9 cellular contexts compared by ENCODE assay signal in the genomic region with DNA sequence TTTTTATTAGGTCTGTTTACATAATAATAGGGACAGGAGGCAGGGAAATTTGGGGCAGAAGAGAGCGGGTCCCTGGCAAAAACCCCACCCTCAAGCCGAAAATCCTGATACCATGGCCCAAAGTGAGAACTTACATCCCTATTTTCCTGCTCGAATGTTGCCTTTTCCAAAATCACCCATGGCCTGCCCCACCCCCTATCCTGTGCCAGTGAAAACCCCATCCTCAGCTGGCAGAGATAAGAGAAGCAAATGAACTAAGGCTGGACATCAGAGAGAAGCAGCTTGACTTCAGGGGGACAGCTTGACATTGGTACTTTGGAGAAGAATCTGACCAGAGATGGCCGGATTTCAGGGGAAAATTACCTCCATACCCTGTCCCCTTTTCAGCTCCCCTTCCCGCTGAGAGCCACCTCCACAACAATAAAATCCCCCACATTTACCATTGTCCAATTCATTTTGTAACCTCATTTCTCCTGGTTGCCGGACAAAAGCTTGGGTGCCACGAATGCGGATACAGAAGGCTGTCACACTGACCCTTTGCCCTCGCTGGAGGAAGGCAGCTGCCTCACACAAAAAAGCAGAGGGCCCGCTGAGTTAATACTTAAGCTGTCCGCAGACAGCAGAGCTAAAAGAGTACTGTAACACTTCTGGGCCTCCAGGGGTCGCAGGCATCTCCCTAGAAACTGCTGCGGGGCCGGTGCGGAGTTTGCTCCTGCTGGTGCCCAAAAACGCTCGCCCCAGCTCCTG.
DNase-seq lines count a peak whose midpoint lies in the region; ATAC-seq and TF ChIP-seq lines count a peak whose summit lies in the region.
"Had no signal": no experiment of that assay in that cellular context is flagged by ENCODE, and none has a peak within 500 bp of the region (broad histone marks: within the 10 kb centered on the region; RNA-seq: fewer than 3 reads in every experiment).

No MANE protein-coding gene starts in this region.

- no peaks in the 10 kb centered on the region for H3K36me3 ChIP-seq in gastroesophageal sphincter

- H3K27me3 ChIP-seq in gastroesophageal sphincter = peaks cover 5% of the 10 kb centered on the region

- peaks cover 0 to 5% (median 0%) of the 10 kb centered on the region in 3 donors for H3K4me1 ChIP-seq in gastroesophageal sphincter

- DNase-seq in SIG-M5 treated with dmso at 0.1 percent for 504 hours (lab: John Stamatoyannopoulos, UW; ENCODE audit: unreplicated experiment) (peak; percentile 7), SIG-M5 (lab: John Stamatoyannopoulos, UW) (no peak), OCI-M1 (lab: John Stamatoyannopoulos, UW) (peak; percentile 54), fibroblast of pulmonary artery (ENCODE audit: low read depth) (peak; percentile 71), progenitor cell of endocrine pancreas (ENCODE audit: low spot score, unreplicated experiment) (peak; percentile 60), GF-D8 (lab: John Stamatoyannopoulos, UW) (no peak)

- peaks cover 2% of the 10 kb centered on the region for H3K36me3 Mint-ChIP-seq in progenitor cell of endocrine pancreas (ENCODE audit: insufficient read depth)

- H3K27ac Mint-ChIP-seq in progenitor cell of endocrine pancreas = peak overlapping the region; percentile 93

- no peak for TF ChIP-seq EP300 in gastroesophageal sphincter (IDR thresholded peaks at IDR 0.05)

- no peak overlapping the region for H3K27ac ChIP-seq in gastroesophageal sphincter
- H3K27ac ChIP-seq: skin epidermis had no signal

- peak; percentile 73 for TF ChIP-seq CTCF in fibroblast of pulmonary artery (IDR thresholded peaks at IDR 0.05; ENCODE audit: low read length, missing control alignments)
- peak; percentile 83 for TF ChIP-seq CTCF in progenitor cell of endocrine pancreas (IDR thresholded peaks at IDR 0.05; ENCODE audit: unreplicated experiment)
- peak in 1 of 4 experiments; percentile 47 for TF ChIP-seq CTCF in gastroesophageal sphincter (IDR thresholded peaks at IDR 0.05)

- peaks cover 8% of the 10 kb centered on the region for H3K4me1 Mint-ChIP-seq in progenitor cell of endocrine pancreas (ENCODE audit: low read depth)

- no peaks in the 10 kb centered on the region for H3K9me3 ChIP-seq in gastroesophageal sphincter

- H3K4me3 ChIP-seq in fibroblast of pulmonary artery (replicated peaks; ENCODE audit: low read depth, low read length) = no peak overlapping the region
- no peak overlapping the region for H3K4me3 ChIP-seq in gastroesophageal sphincter
- H3K4me3 ChIP-seq: skin epidermis had no signal

- no peak for ATAC-seq in gastroesophageal sphincter
- no peak for ATAC-seq in HG02798 (IDR thresholded peaks at IDR 0.05; ENCODE audit: poor library complexity, unreplicated experiment)

- H3K27me3 Mint-ChIP-seq in progenitor cell of endocrine pancreas = no peaks in the 10 kb centered on the region

- peak overlapping the region; percentile 62 for H3K4me3 Mint-ChIP-seq in progenitor cell of endocrine pancreas (ENCODE audit: low read depth)

- WGBS in gastroesophageal sphincter (ENCODE audit: low coverage in 1 of 2), 2 donors = 52 to 57% methylated on average over 8 to 11 of the region's 17 CpGs

- no peak for TF ChIP-seq POLR2A in gastroesophageal sphincter (IDR thresholded peaks at IDR 0.05)

- no peaks in the 10 kb centered on the region for H3K9me3 Mint-ChIP-seq in progenitor cell of endocrine pancreas (ENCODE audit: low read depth)

Comparison
In these comparisons a context has a peak if more than half of its experiments do, and no peak if none do; other contexts are left out.
1. DNase-seq: peak in SIG-M5 treated with dmso at 0.1 percent for 504 hours (single experiment), OCI-M1 (single experiment), fibroblast of pulmonary artery (single experiment) and progenitor cell of endocrine pancreas (single experiment); none in SIG-M5 (single experiment) and GF-D8 (single experiment).